ENCODE assay signal across 9 cellular contexts in the genomic region with DNA sequence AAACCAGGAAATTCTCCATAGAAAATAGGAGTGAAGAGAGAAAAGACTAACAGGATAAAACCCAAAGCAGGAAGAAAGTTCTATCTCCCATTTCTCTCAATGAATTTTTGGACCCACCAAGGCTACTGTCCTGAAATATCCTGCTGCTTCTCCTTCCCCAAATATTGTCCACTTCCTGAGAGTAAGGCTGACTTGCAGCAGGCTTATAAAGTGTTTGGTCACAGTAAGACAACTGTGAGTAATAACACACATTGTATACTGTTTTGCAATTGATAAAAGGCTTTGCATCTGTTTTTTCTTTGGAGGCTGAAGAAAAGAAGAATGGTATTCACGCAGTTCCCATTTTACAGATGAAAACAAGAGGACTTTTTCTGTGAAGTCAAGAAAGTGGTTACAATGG. TPM values are rescaled to one million over a fixed set of nuclear protein-coding genes. Genes with fewer than 3 reads are reported as not detected.
"Had no signal": no experiment of that assay in that cellular context is flagged by ENCODE, and none has a peak within 500 bp of the region (broad histone marks: within the 10 kb centered on the region; RNA-seq: fewer than 3 reads in every experiment).

No MANE protein-coding gene starts in this region.

RNA-seq across cellular contexts. Expression of a gene that starts 52.8 kb away (rescaled TPM):
- total RNA-seq: activated CD4-positive, alpha-beta T cell treated with anti-CD3 and anti-CD28 coated beads, Interleukin-2, amount 10 ng/mL, durations not matched to agents 7 days and 5 days; aorta; cardiac septum; colonic mucosa; mononuclear cell; naive thymus-derived CD4-positive, alpha-beta T cell; posterior vena cava; right atrium auricular region; vagina had no signal
- polyA plus RNA-seq: aorta; naive thymus-derived CD4-positive, alpha-beta T cell had no signal
